Comparison of ENCODE assay signal across 1 cellular context in genomic region chrX:37958493-37959211, GRCh38.
TF ChIP-seq lines count a peak whose summit lies in the region.

No MANE protein-coding gene starts in this region.

TF ChIP-seq in WTC11, 78 proteins besides CTCF, POLR2A, EP300 and RAD21 (continued from another document):
- TF ChIP-seq JUN (CRISPR knock-in tag; IDR thresholded peaks at IDR 0.05): no peak
